23 cellular contexts compared by ENCODE assay signal in genomic region chr18:7805880-7806279, GRCh38.
"Had no signal": no experiment of that assay in that cellular context is flagged by ENCODE, and none has a peak within 500 bp of the region (broad histone marks: within the 10 kb centered on the region; RNA-seq: fewer than 3 reads in every experiment).

No MANE protein-coding gene starts in this region.

- H3K4me2 ChIP-seq: smooth muscle cell had no signal

- H3K36me3 ChIP-seq: colonic mucosa, heart right ventricle, ovary, prostate gland, sigmoid colon, stomach, thyroid gland had no signal

- H3K4me3 ChIP-seq: colonic mucosa, heart right ventricle, mucosa of descending colon, ovary, prostate gland, sigmoid colon, smooth muscle cell, stomach, thyroid gland had no signal

- DNase-seq: activated CD4-positive, alpha-beta memory T cell treated with anti-CD3 and anti-CD28 coated beads for 36 hours; activated CD4-positive, alpha-beta T cell treated with anti-CD3 and anti-CD28 coated beads, Interleukin-2, amount 10 ng/mL, durations not matched to agents 24 days and 14 days; activated CD4-positive, CD25-positive, alpha-beta regulatory T cell treated with anti-CD3 and anti-CD28 coated beads, Interleukin-2, amount 50 U/mL, for 72 hours; activated CD8-positive, alpha-beta memory T cell treated with anti-CD3 and anti-CD28 coated beads, Interleukin-2, amount 50 U/mL, for 48 hours; activated gamma-delta T cell treated with Interleukin-2 at 50 U/mL for 16 hours; activated naive CD8-positive, alpha-beta T cell treated with anti-CD3 and anti-CD28 coated beads, Interleukin-2, amount 50 U/mL, for 24 hours; activated T-cell treated with anti-CD3 and anti-CD28 coated beads, Interleukin-2, amount 50 U/mL, for 24 hours; amygdala; colonic mucosa; effector CD8-positive, alpha-beta T cell; foreskin keratinocyte; heart right ventricle; mucosa of descending colon; ovary; retina; sigmoid colon; stimulated activated CD4-positive, alpha-beta T cell treated with anti-CD3 and anti-CD28 coated beads, Interleukin-1b, Interleukin-23, amount 100 ng/mL, for 48 hours; stimulated activated naive B cell treated with anti-CD40 and anti-IgM and Interleukin-4, amounts not matched to agents 10 μg/mL and 1 μg/mL and 100 μg/mL, for 72 hours; stomach; thyroid gland had no signal

- H3K27me3 ChIP-seq: colonic mucosa, foreskin keratinocyte, heart right ventricle, ovary, sigmoid colon, stomach, thyroid gland had no signal

- H3K27ac ChIP-seq: colonic mucosa, foreskin keratinocyte, heart right ventricle, ovary, prostate gland, sigmoid colon, stomach, thyroid gland had no signal

- ATAC-seq: activated naive CD8-positive, alpha-beta T cell treated with anti-CD3 and anti-CD28 coated beads, Interleukin-2, amount 50 U/mL, for 24 hours; esophagus mucosa; foreskin keratinocyte; heart right ventricle; mucosa of descending colon; stimulated activated naive B cell treated with anti-CD40 and anti-IgM and Interleukin-4, amounts not matched to agents 10 μg/mL and 1 μg/mL and 100 μg/mL, for 72 hours had no signal

- H3K4me1 ChIP-seq: colonic mucosa, foreskin keratinocyte, prostate gland, stomach had no signal

- H3K9me3 ChIP-seq: colonic mucosa, heart right ventricle, mucosa of descending colon, ovary, prostate gland, sigmoid colon, stomach, thyroid gland had no signal
